ENCODE assay signal across 12 cellular contexts in genomic region chr6:53593001-53593488, GRCh38. TPM values are rescaled to one million over a fixed set of nuclear protein-coding genes. Genes with fewer than 3 reads are reported as not detected.
A peak's percentile ranks its signal among the peaks of the same experiment; 100 is the strongest.
DNase-seq lines count a peak whose midpoint lies in the region; ATAC-seq and TF ChIP-seq lines count a peak whose summit lies in the region.
"Had no signal": no experiment of that assay in that cellular context is flagged by ENCODE, and none has a peak within 500 bp of the region (broad histone marks: within the 10 kb centered on the region; RNA-seq: fewer than 3 reads in every experiment).

No MANE protein-coding gene starts in this region.

- H3K27ac Mint-ChIP-seq in naive thymus-derived CD8-positive, alpha-beta T cell: no peak overlapping the region
- H3K27ac Mint-ChIP-seq: brain had no signal

- H3K79me2 ChIP-seq in GM23248 (ENCODE audit: insufficient read depth) (no peaks in the 10 kb centered on the region), smooth muscle cell (ENCODE audit: low read depth) (no peaks in the 10 kb centered on the region)

- TF ChIP-seq CTCF in fibroblast of mammary gland (conservative IDR thresholded peaks at IDR 0.05; ENCODE audit: control insufficient read depth, insufficient read depth, low read depth, low read length): no peak
- TF ChIP-seq CTCF in smooth muscle cell (IDR thresholded peaks at IDR 0.05; ENCODE audit: borderline replicate concordance, insufficient read depth, poor library complexity, severe bottlenecking): no peak

- POLR2A ChIA-PET in naive thymus-derived CD8-positive, alpha-beta T cell (lab: Charles Lee): no interaction called here

- peaks cover 0 to 5% (median 0%) of the 10 kb centered on the region in 3 donors for H3K36me3 Mint-ChIP-seq in naive thymus-derived CD8-positive, alpha-beta T cell
- H3K36me3 Mint-ChIP-seq: brain had no signal

- H3K4me3 ChIP-seq in GM23248: peak overlapping the region; percentile 33; the same call in 1 of the 2 replicates
- H3K4me3 ChIP-seq in fibroblast of mammary gland (ENCODE audit: control insufficient read depth, low read depth, low read length): no peak overlapping the region
- H3K4me3 ChIP-seq in smooth muscle cell: no peak overlapping the region
- H3K4me3 ChIP-seq: upper lobe of left lung had no signal

- ATAC-seq in naive thymus-derived CD8-positive, alpha-beta T cell: no peak

- H3K4me2 ChIP-seq in GM23248 (ENCODE audit: unreplicated experiment) (peak overlapping the region; percentile 51), smooth muscle cell (peak overlapping the region; percentile 77)

- peak overlapping the region; percentile 73 for H3K27ac ChIP-seq in GM23248
- H3K27ac ChIP-seq in smooth muscle cell (ENCODE audit: low read depth): peak overlapping the region; percentile 89
- H3K27ac ChIP-seq: upper lobe of left lung had no signal

- H4K20me1 ChIP-seq in GM23248 (ENCODE audit: insufficient read depth) (no peaks in the 10 kb centered on the region), smooth muscle cell (ENCODE audit: low read depth) (no peaks in the 10 kb centered on the region)

- H3F3A ChIP-seq in GM23248 (ENCODE audit: insufficient read depth) (peaks cover 21% of the 10 kb centered on the region), smooth muscle cell (ENCODE audit: low read depth) (peaks cover 8% of the 10 kb centered on the region)

- DNase-seq in GM23248 (peak; percentile 88), RKO (ENCODE audit: low spot score) (peak; percentile 40), fibroblast of mammary gland (ENCODE audit: low read depth) (peak; percentile 86), smooth muscle cell (lab: John Stamatoyannopoulos, UW; ENCODE audit: unreplicated experiment) (no peak), NCI-H1694 treated with DMSO at 0.1 percent for 48 hours (lab: John Stamatoyannopoulos, UW) (no peak), cardiac septum (ENCODE audit: low spot score) (no peak)
- DNase-seq in naive thymus-derived CD8-positive, alpha-beta T cell: no peak
- DNase-seq in stimulated activated naive CD4-positive, alpha-beta T cell (lab: John Stamatoyannopoulos, UW): no peak
- DNase-seq: activated T-cell treated with anti-CD3 and anti-CD28 coated beads, Interleukin-2, amount 50 U/mL, for 1 hour; NCI-H2029 treated with DMSO at 0.1 percent for 48 hours; upper lobe of left lung had no signal

- no peaks in the 10 kb centered on the region for H3K4me1 Mint-ChIP-seq in naive thymus-derived CD8-positive, alpha-beta T cell
- H3K4me1 Mint-ChIP-seq: brain had no signal

- H3K27me3 ChIP-seq in GM23248 (replicated peaks; ENCODE audit: insufficient read depth) (no peaks in the 10 kb centered on the region), smooth muscle cell (ENCODE audit: low read depth) (no peaks in the 10 kb centered on the region)
- H3K27me3 ChIP-seq: upper lobe of left lung had no signal

- peaks cover 21% of the 10 kb centered on the region for H3K4me1 ChIP-seq in GM23248 (ENCODE audit: insufficient read depth)
- no peaks in the 10 kb centered on the region for H3K4me1 ChIP-seq in smooth muscle cell (ENCODE audit: low read depth)

- H3K4me3 Mint-ChIP-seq in naive thymus-derived CD8-positive, alpha-beta T cell: no peak overlapping the region
- H3K4me3 Mint-ChIP-seq: brain had no signal

- H2AFZ ChIP-seq in GM23248 (no peak overlapping the region), smooth muscle cell (ENCODE audit: low read depth) (peak overlapping the region; percentile 52)

- 0% methylated on average over 2 of the region's 2 CpGs for WGBS in GM23248 (ENCODE audit: low coverage in 1 of 2, low lambda C conversion rate in 2 of 2, missing lambda C conversion rate in 2 of 2), 2 experiments
- WGBS in smooth muscle cell (ENCODE audit: low lambda C conversion rate): 13% methylated on average over 2 of the region's 2 CpGs

- in situ Hi-C loops in GM23248 (cut with MboI): no loop called here

- intact Hi-C loops in cardiac septum (cut with DNase I): no loop called here

- H3K27me3 Mint-ChIP-seq in naive thymus-derived CD8-positive, alpha-beta T cell: peaks cover 0 to 10% (median 4%) of the 10 kb centered on the region in 5 donors
- H3K27me3 Mint-ChIP-seq: brain had no signal

- H3K9ac ChIP-seq in GM23248: 0 out of 2 replicates have a peak overlapping the region, but pooled peaks have one; percentile 22
- H3K9ac ChIP-seq in smooth muscle cell (ENCODE audit: low read depth): peak overlapping the region; percentile 41

- H3K9me3 ChIP-seq in GM23248 (ENCODE audit: low read depth) (no peaks in the 10 kb centered on the region), smooth muscle cell (replicated peaks; ENCODE audit: low read depth) (no peaks in the 10 kb centered on the region)
- H3K9me3 ChIP-seq: upper lobe of left lung had no signal

- H3K9me3 Mint-ChIP-seq in naive thymus-derived CD8-positive, alpha-beta T cell: peaks cover 0 to 11% (median 3%) of the 10 kb centered on the region in 9 donors

- H3K36me3 ChIP-seq in GM23248 (ENCODE audit: low read depth) (no peaks in the 10 kb centered on the region), smooth muscle cell (ENCODE audit: low read depth) (no peaks in the 10 kb centered on the region)
- H3K36me3 ChIP-seq: upper lobe of left lung had no signal

- no peaks in the 10 kb centered on the region for H3K9me2 ChIP-seq in GM23248 (ENCODE audit: insufficient read depth)

RNA-seq across cellular contexts. Expression of gene GCLC, which starts 48.1 kb away (rescaled TPM):
- 6.4 and 8.6 TPM in 2 replicates for total RNA-seq in GM23248 (2014; rRNA removed; shearing (Covaris generic))
- polyA plus RNA-seq in GM23248 (2016; fragmentation: Nextera tagmentation; extraction: Ambion mirVana) (3.3 TPM in 2 replicates), smooth muscle cell (3.7 and 6.1 TPM in 2 replicates)
- total RNA-seq in smooth muscle cell (7.1 and 9.4 TPM in 2 replicates), cardiac septum (33.0 TPM)
- 10 to 100 TPM; 53.8 to 54.3 TPM for total RNA-seq in naive thymus-derived CD8-positive, alpha-beta T cell
- 10 to 100 TPM in 2 of 3 donors, 1 to 10 TPM in 1; 9.2 to 13.5 (median 10.1) TPM for polyA plus RNA-seq in naive thymus-derived CD8-positive, alpha-beta T cell

Comparison
In these comparisons a context has a peak if more than half of its experiments do, and no peak if none do; other contexts are left out.
1. DNase-seq: peak in GM23248 (single experiment), RKO (single experiment) and fibroblast of mammary gland (single experiment); none in smooth muscle cell (single experiment), NCI-H1694 treated with DMSO at 0.1 percent for 48 hours (single experiment), naive thymus-derived CD8-positive, alpha-beta T cell (0 of 10), stimulated activated naive CD4-positive, alpha-beta T cell (0 of 6) and cardiac septum (single experiment).